18 cellular contexts compared by ENCODE assay signal in the genomic region with DNA sequence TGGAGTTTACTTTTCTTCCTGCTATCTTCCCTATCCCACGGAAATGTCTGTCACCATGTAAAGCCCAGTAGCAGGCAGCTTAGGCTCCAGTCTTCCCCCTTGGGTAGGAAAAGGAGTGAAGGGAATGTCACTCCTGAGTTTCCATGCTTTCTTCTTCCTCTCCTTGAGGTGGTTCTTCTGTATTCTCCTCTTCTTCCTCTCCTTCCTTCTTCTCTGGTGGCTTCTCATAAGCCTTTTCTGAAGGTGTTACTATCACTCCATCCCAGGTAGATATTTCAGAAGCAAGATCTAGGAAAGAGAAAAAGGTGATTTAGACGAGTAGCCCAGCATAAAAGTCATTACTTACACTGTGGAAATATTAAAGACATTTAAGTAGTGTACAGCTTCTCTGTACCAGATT. TPM values are rescaled to one million over a fixed set of nuclear protein-coding genes. Genes with fewer than 3 reads are reported as not detected.
DNase-seq lines count a peak whose midpoint lies in the region; ATAC-seq and TF ChIP-seq lines count a peak whose summit lies in the region.
"Had no signal": no experiment of that assay in that cellular context is flagged by ENCODE, and none has a peak within 500 bp of the region (broad histone marks: within the 10 kb centered on the region; RNA-seq: fewer than 3 reads in every experiment).

No MANE protein-coding gene starts in this region.

- peaks cover 16% of the 10 kb centered on the region for H3K4me1 Mint-ChIP-seq in CD4-positive, alpha-beta T cell (ENCODE audit: low read depth)
- peaks cover 11% of the 10 kb centered on the region for H3K4me1 Mint-ChIP-seq in mesothelial cell of epicardium

- TSS peak; percentile 82 for BruUV-seq in Panc1 (replicated peaks; lab: Mats Ljungman, UMichigan)

- peak overlapping the region; percentile 89 for H3K27ac ChIP-seq in 22Rv1
- no peak overlapping the region for H3K27ac ChIP-seq in CD4-positive, alpha-beta T cell (ENCODE audit: low read depth, low read length)
- no peak overlapping the region for H3K27ac ChIP-seq in Panc1 (ENCODE audit: low read length)
- H3K27ac ChIP-seq: thyroid gland had no signal

- H3K36me3 Mint-ChIP-seq in CD4-positive, alpha-beta T cell (ENCODE audit: low read depth), result peaks cover 77% of the 10 kb centered on the region
- peaks cover 27% of the 10 kb centered on the region for H3K36me3 Mint-ChIP-seq in mesothelial cell of epicardium

- peaks cover 39% of the 10 kb centered on the region for H3K36me3 ChIP-seq in Panc1 (ENCODE audit: control insufficient read depth, insufficient read depth, low read length)

- in situ Hi-C loops in Panc1 (cut with HindIII; ENCODE audit: low pct_unique_long_range_greater_than_20kb, low sequenced_read_pairs), result no loop called here

- no peak overlapping the region for H3K4me3 ChIP-seq in Panc1 (ENCODE audit: low read depth in 2 of 2, low read length in 2 of 2)
- H3K4me3 ChIP-seq: thyroid gland had no signal

- peaks cover 11% of the 10 kb centered on the region; the same call in 1 of the 2 replicates for H3K4me1 ChIP-seq in Panc1 (ENCODE audit: control insufficient read depth, insufficient read depth, low read length)

- peak overlapping the region; percentile 2 for H3K4me3 Mint-ChIP-seq in CD4-positive, alpha-beta T cell
- no peak overlapping the region for H3K4me3 Mint-ChIP-seq in mesothelial cell of epicardium
- H3K4me3 Mint-ChIP-seq: activated CD4-positive, alpha-beta T cell treated with anti-CD3 and anti-CD28 coated beads for 36 hours; activated naive CD4-positive, alpha-beta T cell treated with anti-CD3 and anti-CD28 coated beads, Interleukin-2, amount 10 ng/mL, durations not matched to agents 7 days and 5 days; memory B cell had no signal

- no peaks in the 10 kb centered on the region for H3K27me3 ChIP-seq in CD4-positive, alpha-beta T cell (ENCODE audit: control insufficient read depth, insufficient read depth, low read length)
- H3K27me3 ChIP-seq in Panc1 (ENCODE audit: control insufficient read depth, insufficient read depth, low read length), result no peaks in the 10 kb centered on the region
- H3K27me3 ChIP-seq: thyroid gland had no signal

- intact Hi-C loops in CD4-positive, alpha-beta T cell (cut with DNase I, micrococcal nuclease), result no loop called here
- intact Hi-C loops in Panc1 (cut with micrococcal nuclease; ENCODE audit: unreplicated experiment), result loop anchor here (5.0 kb wide), 1 partner anchor 155 kb away; no protein-coding TSS in a partner anchor

- POLR2A ChIA-PET in CD4-positive, alpha-beta T cell (lab: Charles Lee), result interaction anchor here (0.9 to 5.0 kb wide), 2 partner anchors 13 to 28 kb away, joined by 3 to 61 read pairs; a partner anchor contains a TSS
- POLR2A ChIA-PET in Panc1 (lab: Charles Lee), result no interaction called here

- H3K9me3 ChIP-seq in CD4-positive, alpha-beta T cell (ENCODE audit: control insufficient read depth, low read length), result no peaks in the 10 kb centered on the region
- H3K9me3 ChIP-seq in Panc1 (ENCODE audit: control insufficient read depth, insufficient read depth, low read depth, low read length), result no peaks in the 10 kb centered on the region
- H3K9me3 ChIP-seq: thyroid gland had no signal

- no peak for DNase-seq in CD4-positive, alpha-beta T cell
- no peak for DNase-seq in Panc1 (ENCODE audit: low read depth, low spot score)
- DNase-seq in mesothelial cell of epicardium (ENCODE audit: low spot score in 2 of 2, unreplicated experiment in 2 of 2), result no peak
- DNase-seq in COR-L47 (lab: John Stamatoyannopoulos, UW), result no peak
- DNase-seq in C1 segment of cervical spinal cord (lab: John Stamatoyannopoulos, UW), result no peak
- DNase-seq: activated CD4-positive, alpha-beta T cell treated with anti-CD3 and anti-CD28 coated beads for 36 hours; activated naive CD4-positive, alpha-beta T cell treated with anti-CD3 and anti-CD28 coated beads, Interleukin-2, amount 10 ng/mL, durations not matched to agents 7 days and 5 days; DND-41; glutamatergic neuron; naive thymus-derived CD8-positive, alpha-beta T cell; NCI-H524; stimulated activated CD4-positive, alpha-beta T cell treated with anti-CD3 and anti-CD28 coated beads, Interleukin-1b, Interleukin-23, amount 100 ng/mL, for 48 hours; T-helper 1 cell; thyroid gland had no signal

- no peaks in the 10 kb centered on the region for H3K9me3 Mint-ChIP-seq in CD4-positive, alpha-beta T cell
- H3K9me3 Mint-ChIP-seq in mesothelial cell of epicardium, result no peaks in the 10 kb centered on the region
- H3K9me3 Mint-ChIP-seq: activated naive CD4-positive, alpha-beta T cell treated with anti-CD3 and anti-CD28 coated beads, Interleukin-2, amount 10 ng/mL, durations not matched to agents 7 days and 5 days; memory B cell; naive thymus-derived CD8-positive, alpha-beta T cell had no signal

- CTCF ChIA-PET in CD4-positive, alpha-beta T cell (lab: Charles Lee), result interaction anchor here (0.7 kb wide), 1 partner anchor 9 kb away, joined by 3 read pairs; a partner anchor contains a TSS
- CTCF ChIA-PET in Panc1 (lab: Charles Lee), result no interaction called here

- no peak for ATAC-seq in CD4-positive, alpha-beta T cell (ENCODE audit: poor library complexity)
- ATAC-seq in Panc1 (no peak), GM18520 (IDR thresholded peaks at IDR 0.05; ENCODE audit: unreplicated experiment) (no peak)
- ATAC-seq: activated CD4-positive, alpha-beta T cell treated with anti-CD3 and anti-CD28 coated beads for 36 hours; naive thymus-derived CD8-positive, alpha-beta T cell; Right ventricle myocardium inferior had no signal

- H3K27me3 Mint-ChIP-seq in CD4-positive, alpha-beta T cell, result no peaks in the 10 kb centered on the region
- H3K27me3 Mint-ChIP-seq in mesothelial cell of epicardium (ENCODE audit: low read depth), result no peaks in the 10 kb centered on the region
- H3K27me3 Mint-ChIP-seq: activated CD4-positive, alpha-beta T cell treated with anti-CD3 and anti-CD28 coated beads for 36 hours; activated naive CD4-positive, alpha-beta T cell treated with anti-CD3 and anti-CD28 coated beads, Interleukin-2, amount 10 ng/mL, durations not matched to agents 7 days and 5 days; memory B cell; naive thymus-derived CD8-positive, alpha-beta T cell had no signal

- TF ChIP-seq CTCF in 22Rv1 (IDR thresholded peaks at IDR 0.05), result no peak
- TF ChIP-seq CTCF in CD4-positive, alpha-beta T cell (IDR thresholded peaks at IDR 0.05), result no peak
- no peak for TF ChIP-seq CTCF in Panc1 (IDR thresholded peaks at IDR 0.05)
- TF ChIP-seq CTCF in mesothelial cell of epicardium (IDR thresholded peaks at IDR 0.05; ENCODE audit: unreplicated experiment), result no peak

- H3K27ac Mint-ChIP-seq in CD4-positive, alpha-beta T cell, result no peak overlapping the region
- H3K27ac Mint-ChIP-seq in mesothelial cell of epicardium, result peak overlapping the region; percentile 9
- H3K27ac Mint-ChIP-seq: activated naive CD4-positive, alpha-beta T cell treated with anti-CD3 and anti-CD28 coated beads, Interleukin-2, amount 10 ng/mL, durations not matched to agents 7 days and 5 days; memory B cell had no signal

RNA-seq across cellular contexts. Expression of a gene that starts 3.8 kb away (rescaled TPM):
- total RNA-seq in CD4-positive, alpha-beta T cell, result 1 to 10 TPM; 7.2 to 7.3 TPM
- total RNA-seq in Panc1 (2021; ENCODE audit: unreplicated experiment) (46.8 TPM), mesothelial cell of epicardium (33.8 to 37.5 TPM (median 34.6 TPM) in 3 replicates)
- polyA plus RNA-seq in Panc1 (2012; ENCODE audit: insufficient read length), result 45.1 TPM

RNA-seq across cellular contexts. Expression of a gene that starts 8.5 kb away (rescaled TPM):
- total RNA-seq in CD4-positive, alpha-beta T cell, result 100 to 1,000 TPM; 140 to 147 TPM
- total RNA-seq in Panc1 (2021; ENCODE audit: unreplicated experiment), result 221 TPM
- 155 TPM for polyA plus RNA-seq in Panc1 (2012; ENCODE audit: insufficient read length)
- total RNA-seq in mesothelial cell of epicardium, result 204 to 212 TPM (median 207 TPM) in 3 replicates

RNA-seq across cellular contexts. Expression of a gene that starts 16.2 kb away (rescaled TPM):
- not detected for total RNA-seq in CD4-positive, alpha-beta T cell
- total RNA-seq in Panc1 (2021; ENCODE audit: unreplicated experiment), result 0.36 TPM
- polyA plus RNA-seq in Panc1 (2012; ENCODE audit: insufficient read length), result 0.07 TPM
- 5.8 to 6.6 TPM (median 5.9 TPM) in 3 replicates for total RNA-seq in mesothelial cell of epicardium
- total RNA-seq: naive thymus-derived CD8-positive, alpha-beta T cell had no signal
- polyA plus RNA-seq: naive thymus-derived CD8-positive, alpha-beta T cell had no signal

RNA-seq across cellular contexts. Expression of a gene that starts 28.4 kb away (rescaled TPM):
- total RNA-seq in CD4-positive, alpha-beta T cell, result 100 to 1,000 TPM in 1 of 2 experiments, 10 to 100 TPM in 1; 97.1 to 102 TPM
- total RNA-seq in Panc1 (2021; ENCODE audit: unreplicated experiment) (87.0 TPM), mesothelial cell of epicardium (108 to 114 TPM (median 111 TPM) in 3 replicates)
- polyA plus RNA-seq in Panc1 (2012; ENCODE audit: insufficient read length), result 94.2 TPM

RNA-seq across cellular contexts. Expression of a gene that starts 34.0 kb away (rescaled TPM):
- total RNA-seq in CD4-positive, alpha-beta T cell, result not detected
- total RNA-seq in Panc1 (2021; ENCODE audit: unreplicated experiment), result 2.9 TPM
- 8.0 TPM for polyA plus RNA-seq in Panc1 (2012; ENCODE audit: insufficient read length)
- total RNA-seq in mesothelial cell of epicardium, result 0.58 to 0.59 TPM in 2 of 3 replicates, not detected in the other
- total RNA-seq: activated CD4-positive, alpha-beta T cell treated with anti-CD3 and anti-CD28 coated beads for 36 hours; naive thymus-derived CD8-positive, alpha-beta T cell had no signal
- polyA plus RNA-seq: naive thymus-derived CD8-positive, alpha-beta T cell had no signal
